ENCODE assay signal across 8 cellular contexts in the genomic region with DNA sequence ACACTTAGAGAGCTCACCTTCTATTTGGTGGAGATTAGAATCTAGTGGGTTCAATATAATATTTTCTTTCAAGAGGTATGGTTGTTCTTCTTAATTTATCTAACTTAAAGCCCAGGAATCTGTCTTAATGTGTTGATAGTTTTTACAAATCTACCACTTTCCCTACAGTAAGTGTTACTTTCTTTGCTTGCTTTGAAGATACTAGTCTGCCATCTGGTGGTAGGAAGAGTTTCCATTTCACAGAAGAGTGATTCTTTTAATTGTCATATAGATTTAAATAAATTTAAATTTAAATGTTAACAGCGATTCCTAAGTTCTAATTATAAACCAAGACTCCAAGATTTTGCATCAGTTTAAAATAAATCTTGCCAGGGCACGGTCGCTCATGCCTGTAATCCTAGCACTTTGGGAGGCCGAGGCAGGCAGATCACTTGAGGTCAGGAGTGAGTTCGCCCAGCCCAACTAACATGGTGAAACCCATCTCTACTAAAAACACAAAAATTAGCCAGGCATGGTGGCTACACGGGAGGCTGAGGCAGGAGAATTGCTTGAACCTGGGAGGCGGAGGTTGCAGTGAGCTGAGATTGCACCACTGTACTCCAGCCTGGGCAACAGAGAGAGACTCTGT. TPM values are rescaled to one million over a fixed set of nuclear protein-coding genes. Genes with fewer than 3 reads are reported as not detected.
A peak's percentile ranks its signal among the peaks of the same experiment; 100 is the strongest.
DNase-seq lines count a peak whose midpoint lies in the region; ATAC-seq, FAIRE-seq and TF ChIP-seq lines count a peak whose summit lies in the region.

No MANE protein-coding gene starts in this region.

- 49 to 60% (median 59%) methylated on average over 7 of the region's 7 CpGs for WGBS in small intestine, 3 donors

- H3K4me1 Mint-ChIP-seq in activated CD8-positive, alpha-beta T cell treated with anti-CD3 and anti-CD28 coated beads for 36 hours (ENCODE audit: low read depth): peaks cover 2% of the 10 kb centered on the region

- FAIRE-seq in small intestine (lab: Jason Lieb, UNC): peak; percentile 23

- H3K27ac Mint-ChIP-seq in activated CD8-positive, alpha-beta T cell treated with anti-CD3 and anti-CD28 coated beads for 36 hours: no peak overlapping the region

- H3K27me3 Mint-ChIP-seq in activated CD8-positive, alpha-beta T cell treated with anti-CD3 and anti-CD28 coated beads for 36 hours: no peaks in the 10 kb centered on the region

- intact Hi-C loops in activated CD8-positive, alpha-beta T cell treated with anti-CD3 and anti-CD28 coated beads for 36 hours (cut with micrococcal nuclease): loop anchor here (2.0 to 5.0 kb wide), 2 partner anchors 89 to 109 kb away; no protein-coding TSS in a partner anchor
- intact Hi-C loops in left ventricle myocardium superior (cut with micrococcal nuclease): loop anchor here (2.0 to 5.0 kb wide), 2 partner anchors 77 to 89 kb away; no protein-coding TSS in a partner anchor

- peak; percentile 48 for TF ChIP-seq CTCF in AG09309 (IDR thresholded peaks at IDR 0.05; ENCODE audit: control insufficient read depth, insufficient read depth, low read depth, low read length, missing control alignments)
- TF ChIP-seq CTCF in GM12864 (IDR thresholded peaks at IDR 0.05; ENCODE audit: low read depth, low read length, missing control alignments): peak; percentile 24
- TF ChIP-seq CTCF in activated CD8-positive, alpha-beta T cell treated with anti-CD3 and anti-CD28 coated beads for 36 hours (IDR thresholded peaks at IDR 0.05): peak; percentile 92

- no peaks in the 10 kb centered on the region for H3K36me3 Mint-ChIP-seq in activated CD8-positive, alpha-beta T cell treated with anti-CD3 and anti-CD28 coated beads for 36 hours (ENCODE audit: low read depth)

- H3K4me3 ChIP-seq in AG09309 (ENCODE audit: control insufficient read depth, low read depth, low read length): no peak overlapping the region
- H3K4me3 ChIP-seq in GM12864 (ENCODE audit: low read depth, low read length): no peak overlapping the region
- H3K4me3 ChIP-seq in small intestine (ENCODE audit: low read depth in 1 of 2, low read length in 2 of 2): no peak overlapping the region

- H3K9me3 ChIP-seq in small intestine (ENCODE audit: control insufficient read depth, low read depth): no peaks in the 10 kb centered on the region

- DNase-seq in AG09309 (ENCODE audit: low read depth): peak; percentile 20
- peak; percentile 22 for DNase-seq in GM12864 (ENCODE audit: low read depth)
- peak; percentile 68 to 79 for DNase-seq in Kasumi-1 (lab: John Stamatoyannopoulos, UW)
- DNase-seq in activated CD8-positive, alpha-beta T cell treated with anti-CD3 and anti-CD28 coated beads for 36 hours: peak; percentile 7
- DNase-seq in left ventricle myocardium superior: no peak
- peak; percentile 61 for DNase-seq in small intestine
- no peak for DNase-seq in GM19240 (ENCODE audit: insufficient read length, low spot score)

- no peaks in the 10 kb centered on the region for H3K4me1 ChIP-seq in small intestine (ENCODE audit: control insufficient read depth in 2 of 2, insufficient read depth in 1 of 2, low read depth in 1 of 2, low read length in 1 of 2)

- no peak overlapping the region for H3K27ac ChIP-seq in small intestine (ENCODE audit: low read depth in 1 of 2, low read length in 1 of 2)

- H3K27me3 ChIP-seq in small intestine (ENCODE audit: control insufficient read depth in 2 of 2, insufficient read depth in 2 of 2, low read length in 2 of 2): no peaks in the 10 kb centered on the region

- ATAC-seq in activated CD8-positive, alpha-beta T cell treated with anti-CD3 and anti-CD28 coated beads for 36 hours: no peak
- peak; percentile 36 for ATAC-seq in left ventricle myocardium superior
- ATAC-seq in HG03342 (IDR thresholded peaks at IDR 0.05; ENCODE audit: unreplicated experiment): no peak

- CTCF ChIA-PET in activated CD8-positive, alpha-beta T cell treated with anti-CD3 and anti-CD28 coated beads for 36 hours (lab: Charles Lee): interaction anchor here (0.6 to 7.6 kb wide), 22 partner anchors 9 to 204 kb away, joined by 3 to 106 read pairs (median 4); a partner anchor contains a TSS

- no peaks in the 10 kb centered on the region for H3K36me3 ChIP-seq in small intestine (ENCODE audit: control insufficient read depth in 2 of 2, insufficient read depth in 2 of 2, low read length in 2 of 2)

- no peaks in the 10 kb centered on the region for H3K9me3 Mint-ChIP-seq in activated CD8-positive, alpha-beta T cell treated with anti-CD3 and anti-CD28 coated beads for 36 hours

- POLR2A ChIA-PET in activated CD8-positive, alpha-beta T cell treated with anti-CD3 and anti-CD28 coated beads for 36 hours (lab: Charles Lee): interaction anchor here (0.5 to 0.6 kb wide), 2 partner anchors 140 to 299 kb away, joined by 3 read pairs; no protein-coding TSS in a partner anchor

- H3K4me3 Mint-ChIP-seq in activated CD8-positive, alpha-beta T cell treated with anti-CD3 and anti-CD28 coated beads for 36 hours: no peak overlapping the region

RNA-seq across cellular contexts. Expression of a gene that starts 43.5 kb away (rescaled TPM):
- 10 to 100 TPM; 11.9 to 12.3 TPM for total RNA-seq in activated CD8-positive, alpha-beta T cell treated with anti-CD3 and anti-CD28 coated beads for 36 hours
- total RNA-seq in left ventricle myocardium superior: 31.1 TPM
- 10 to 100 TPM; 62.7 to 89.0 (median 71.3) TPM for polyA plus RNA-seq in small intestine

Comparison
In these comparisons a context has a peak if more than half of its experiments do, and no peak if none do; other contexts are left out.
1. DNase-seq: peak in AG09309 (single experiment), GM12864 (single experiment), Kasumi-1 (2 of 2), activated CD8-positive, alpha-beta T cell treated with anti-CD3 and anti-CD28 coated beads for 36 hours (single experiment) and small intestine (single experiment); none in left ventricle myocardium superior (single experiment) and GM19240 (single experiment).
2. CTCF ChIP-seq: peak in every context shown above with its lines; median percentile 92 in activated CD8-positive, alpha-beta T cell treated with anti-CD3 and anti-CD28 coated beads for 36 hours; 48 in AG09309; 24 in GM12864.